ENCODE assay signal across 13 cellular contexts in genomic region chr4:82500106-82500738, GRCh38.
DNase-seq lines count a peak whose midpoint lies in the region; ATAC-seq and TF ChIP-seq lines count a peak whose summit lies in the region.
"Had no signal": no experiment of that assay in that cellular context is flagged by ENCODE, and none has a peak within 500 bp of the region (broad histone marks: within the 10 kb centered on the region; RNA-seq: fewer than 3 reads in every experiment).

No MANE protein-coding gene starts in this region.

- no peaks in the 10 kb centered on the region for H3K4me1 Mint-ChIP-seq in activated CD8-positive, alpha-beta memory T cell treated with anti-CD3 and anti-CD28 coated beads, Interleukin-2, amount 10 ng/mL, durations not matched to agents 7 days and 5 days
- H3K4me1 Mint-ChIP-seq: T-cell had no signal

- H4K20me1 ChIP-seq in neural cell (ENCODE audit: insufficient read depth): no peaks in the 10 kb centered on the region

- DNase-seq in NCI-H345 (lab: John Stamatoyannopoulos, UW): peak; percentile 74
- no peak for DNase-seq in NCI-H345 treated with DMSO at 0.1 percent for 48 hours (lab: John Stamatoyannopoulos, UW; ENCODE audit: unreplicated experiment)
- DNase-seq in NCI-H1105 treated with DMSO at 0.1 percent for 48 hours (lab: John Stamatoyannopoulos, UW): peak; percentile 73
- DNase-seq in activated CD8-positive, alpha-beta memory T cell treated with anti-CD3 and anti-CD28 coated beads, Interleukin-2, amount 10 ng/mL, durations not matched to agents 7 days and 5 days: no peak
- DNase-seq: foreskin melanocyte, islet precursor cell, T-cell had no signal

- H3K4me2 ChIP-seq in neural cell (ENCODE audit: low read length): peak overlapping the region; percentile 2

- no peak overlapping the region for H3K9ac ChIP-seq in neural cell (ENCODE audit: low read length)

- no peak overlapping the region for H2AFZ ChIP-seq in neural cell (ENCODE audit: low read depth, low read length)

- peaks cover 1% of the 10 kb centered on the region for H3K36me3 Mint-ChIP-seq in activated CD8-positive, alpha-beta memory T cell treated with anti-CD3 and anti-CD28 coated beads, Interleukin-2, amount 10 ng/mL, durations not matched to agents 7 days and 5 days
- H3K36me3 Mint-ChIP-seq: T-cell had no signal

- TF ChIP-seq CTCF in VCaP (conservative IDR thresholded peaks at IDR 0.05): no peak
- no peak for TF ChIP-seq CTCF in neural cell (IDR thresholded peaks at IDR 0.05; ENCODE audit: poor library complexity, severe bottlenecking)

- H3K9me2 ChIP-seq in neural cell (ENCODE audit: insufficient read depth, low read length): no peaks in the 10 kb centered on the region

- no peaks in the 10 kb centered on the region for H3K27me3 Mint-ChIP-seq in activated CD8-positive, alpha-beta memory T cell treated with anti-CD3 and anti-CD28 coated beads, Interleukin-2, amount 10 ng/mL, durations not matched to agents 7 days and 5 days

- H3K36me3 ChIP-seq in neural cell (ENCODE audit: insufficient read depth, low read length): no peaks in the 10 kb centered on the region

- peaks cover 6% of the 10 kb centered on the region for H3F3A ChIP-seq in neural cell (ENCODE audit: insufficient read depth, low read length, poor library complexity, severe bottlenecking)

- H3K79me2 ChIP-seq in neural cell (replicated peaks; ENCODE audit: insufficient read depth, low read length): no peaks in the 10 kb centered on the region

- TF ChIP-seq EP300 in neural cell (conservative IDR thresholded peaks at IDR 0.05; ENCODE audit: poor library complexity, severe bottlenecking): no peak

- no peaks in the 10 kb centered on the region for H3K9me3 ChIP-seq in neural cell (ENCODE audit: low read length)

- H3K27ac Mint-ChIP-seq in activated CD8-positive, alpha-beta memory T cell treated with anti-CD3 and anti-CD28 coated beads, Interleukin-2, amount 10 ng/mL, durations not matched to agents 7 days and 5 days: no peak overlapping the region
- H3K27ac Mint-ChIP-seq: T-cell had no signal

- H3K27me3 ChIP-seq in neural cell (ENCODE audit: insufficient read depth, low read depth, low read length): no peaks in the 10 kb centered on the region

- no peak overlapping the region for H3K4me3 Mint-ChIP-seq in activated CD8-positive, alpha-beta memory T cell treated with anti-CD3 and anti-CD28 coated beads, Interleukin-2, amount 10 ng/mL, durations not matched to agents 7 days and 5 days
- H3K4me3 Mint-ChIP-seq: T-cell had no signal

- H3K9me3 Mint-ChIP-seq in activated CD8-positive, alpha-beta memory T cell treated with anti-CD3 and anti-CD28 coated beads, Interleukin-2, amount 10 ng/mL, durations not matched to agents 7 days and 5 days (ENCODE audit: low read depth): no peaks in the 10 kb centered on the region
- H3K9me3 Mint-ChIP-seq: T-cell had no signal

- ATAC-seq in HG02798 (IDR thresholded peaks at IDR 0.05; ENCODE audit: poor library complexity, unreplicated experiment) (no peak), HG03460 (IDR thresholded peaks at IDR 0.05; ENCODE audit: unreplicated experiment) (no peak)
- no peak for ATAC-seq in activated CD8-positive, alpha-beta memory T cell treated with anti-CD3 and anti-CD28 coated beads, Interleukin-2, amount 10 ng/mL, durations not matched to agents 7 days and 5 days
- ATAC-seq: activated CD4-positive, CD25-positive, alpha-beta regulatory T cell treated with anti-CD3 and anti-CD28 coated beads, Interleukin-2, amount 50 U/mL, for 24 hours; HCT116; T-cell had no signal

- no peak overlapping the region for H3K4me3 ChIP-seq in neural cell (ENCODE audit: low read length)

- CTCF ChIA-PET in activated CD8-positive, alpha-beta memory T cell treated with anti-CD3 and anti-CD28 coated beads, Interleukin-2, amount 10 ng/mL, durations not matched to agents 7 days and 5 days (lab: Charles Lee): no interaction called here

- TF ChIP-seq RAD21 in neural cell (conservative IDR thresholded peaks at IDR 0.05): no peak

- H3K27ac ChIP-seq in VCaP (peak overlapping the region; percentile 70), neural cell (ENCODE audit: low read length) (no peak overlapping the region)

TF ChIP-seq in neural cell, 6 proteins besides CTCF, POLR2A, EP300 and RAD21:
- TF ChIP-seq MXI1 (conservative IDR thresholded peaks at IDR 0.05; ENCODE audit: poor library complexity, severe bottlenecking): no peak
- no peak for TF ChIP-seq SMC3 (conservative IDR thresholded peaks at IDR 0.05; ENCODE audit: poor library complexity)
- TF ChIP-seq EZH2 (IDR thresholded peaks at IDR 0.05; ENCODE audit: borderline replicate concordance, insufficient read depth, low read length, poor library complexity, severe bottlenecking): no peak
- TF ChIP-seq TAF1 (IDR thresholded peaks at IDR 0.05; ENCODE audit: low read depth): no peak
- no peak for TF ChIP-seq POLR2AphosphoS5 (IDR thresholded peaks at IDR 0.05)
- no peak for TF ChIP-seq REST (IDR thresholded peaks at IDR 0.05; ENCODE audit: borderline replicate concordance)

Comparison
In these comparisons a context has a peak if more than half of its experiments do, and no peak if none do; other contexts are left out.
1. DNase-seq: peak in NCI-H345 (single experiment) and NCI-H1105 treated with DMSO at 0.1 percent for 48 hours (single experiment); none in NCI-H345 treated with DMSO at 0.1 percent for 48 hours (single experiment) and activated CD8-positive, alpha-beta memory T cell treated with anti-CD3 and anti-CD28 coated beads, Interleukin-2, amount 10 ng/mL, durations not matched to agents 7 days and 5 days (single experiment).